In the genomic region with DNA sequence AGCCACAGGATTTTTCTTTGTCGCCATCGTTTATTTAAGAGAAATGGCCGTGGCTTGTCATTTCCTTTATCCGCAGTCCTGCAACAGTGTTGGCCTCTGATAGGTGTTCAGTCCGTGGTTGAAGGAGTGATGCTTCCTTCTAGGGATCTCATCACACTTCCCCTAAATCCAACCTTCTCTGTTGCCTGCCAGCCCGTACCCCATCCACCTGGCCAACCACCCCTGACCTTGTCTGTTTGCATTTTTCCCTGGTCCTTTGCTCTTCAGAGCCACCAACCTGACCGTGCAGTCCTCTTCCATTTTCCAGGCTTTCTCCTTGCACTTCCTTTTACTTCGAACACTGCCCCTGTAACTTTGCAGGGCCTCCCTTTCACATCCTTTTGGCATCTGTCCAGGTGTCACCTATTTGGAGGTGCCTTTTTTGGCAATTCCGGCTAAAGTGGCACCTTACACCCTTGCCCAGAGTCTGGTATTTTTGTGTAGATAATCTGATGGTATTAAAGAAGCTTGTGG, we compare ENCODE assay signal across 8 cellular contexts. TPM values are rescaled to one million over a fixed set of nuclear protein-coding genes. Genes with fewer than 3 reads are reported as not detected.
A peak's percentile ranks its signal among the peaks of the same experiment; 100 is the strongest.
DNase-seq lines count a peak whose midpoint lies in the region; ATAC-seq, FAIRE-seq and TF ChIP-seq lines count a peak whose summit lies in the region.

No MANE protein-coding gene starts in this region.

- CTCF ChIA-PET in HepG2 (lab: Yijun Ruan, JAX; ENCODE audit: low intra/inter-chr PET ratio, low total read pairs) = no interaction called here

- peaks cover 56% of the 10 kb centered on the region for H3K79me2 ChIP-seq in HepG2 (ENCODE audit: insufficient read depth, low read length)

- peak; percentile 15 for DNase-seq in activated CD4-positive, alpha-beta T cell treated with anti-CD3 and anti-CD28 coated beads, Interleukin-2, amount 50 U/mL, for 1 hour
- DNase-seq in activated CD4-positive, alpha-beta T cell treated with anti-CD3 and anti-CD28 coated beads for 1 hour = no peak
- DNase-seq in MV-4-11 (lab: John Stamatoyannopoulos, UW) = peak; percentile 35
- no peak for DNase-seq in astrocyte of the cerebellum (ENCODE audit: low read depth)
- no peak for DNase-seq in HepG2 (ENCODE audit: low spot score)
- no peak for DNase-seq in amygdala (lab: John Stamatoyannopoulos, UW)

- no peak for TF ChIP-seq CTCF in astrocyte of the cerebellum (IDR thresholded peaks at IDR 0.05; ENCODE audit: low read depth, low read length, missing control alignments)
- no peak for TF ChIP-seq CTCF in HepG2 (CRISPR knock-in tag; IDR thresholded peaks at IDR 0.05)

- ATAC-seq in HepG2 = no peak
- ATAC-seq in HG03354 (IDR thresholded peaks at IDR 0.05; ENCODE audit: poor library complexity, severe bottlenecking, unreplicated experiment) = no peak

- H3K27ac ChIP-seq in HepG2 (ENCODE audit: extremely low read length, insufficient read depth, low read length) (peak overlapping the region; percentile 98), urinary bladder (ENCODE audit: low read depth) (peak overlapping the region; percentile 90)

- intact Hi-C loops in HepG2 (cut with micrococcal nuclease; ENCODE audit: unreplicated experiment) = loop anchor here (1.0 to 2.0 kb wide), 2 partner anchors 41 to 82 kb away; a partner anchor contains a TSS

- H3K4me1 ChIP-seq in HepG2 (ENCODE audit: insufficient read depth, low read length) (peaks cover 59% of the 10 kb centered on the region), urinary bladder (ENCODE audit: insufficient read depth) (no peaks in the 10 kb centered on the region)

- in situ Hi-C loops in astrocyte of the cerebellum (cut with HindIII; ENCODE audit: low sequenced_read_pairs) = no loop called here
- in situ Hi-C loops in HepG2 (cut with HindIII; ENCODE audit: extremely low pct_ligation_motif_present, low pct_unique_long_range_greater_than_20kb) = loop anchor here (5.0 kb wide), 1 partner anchor 39 kb away; a partner anchor contains a TSS

- H3K4me3 ChIP-seq in astrocyte of the cerebellum (ENCODE audit: low read depth, low read length) (peak overlapping the region; percentile 95), HepG2 (replicated peaks in 1 of 3; ENCODE audit: insufficient read depth in 1 of 3, low read depth in 2 of 3, low read length in 3 of 3) (peak overlapping the region; percentile 79 to 95 (median 87)), urinary bladder (ENCODE audit: low read depth, low read length) (peak overlapping the region; percentile 71)

- POLR2A ChIA-PET in HepG2 (lab: Yijun Ruan, JAX) = interaction anchor here (0.7 to 1.0 kb wide), 2 partner anchors 8 to 41 kb away, joined by 4 read pairs; a partner anchor contains a TSS

- H3K9ac ChIP-seq in HepG2 (ENCODE audit: insufficient read depth, low read depth, low read length) = peak overlapping the region; percentile 100

- TF ChIP-seq POLR2A in HepG2 (IDR thresholded peaks at IDR 0.05; ENCODE audit: insufficient read depth in 1 of 2, low read depth in 2 of 2, low read length in 2 of 2) = peak in 1 of 2 experiments; percentile 24; a peak in 1 of 4 replicates

- 1% methylated on average over 9 of the region's 9 CpGs for WGBS in HepG2 (ENCODE audit: low lambda C conversion rate)
- WGBS in urinary bladder = 3% methylated on average over 9 of the region's 9 CpGs

- H4K20me1 ChIP-seq in HepG2 (ENCODE audit: insufficient read depth, low read length) = peaks cover 23% of the 10 kb centered on the region

- no peak for TF ChIP-seq EP300 in HepG2 (IDR thresholded peaks at IDR 0.05; ENCODE audit: low read depth in 2 of 2, low read length in 2 of 2)
- TF ChIP-seq EP300 in HepG2 (CRISPR knock-in tag; IDR thresholded peaks at IDR 0.05; ENCODE audit: borderline replicate concordance) = no peak

- H2AFZ ChIP-seq in HepG2 (ENCODE audit: low read length) = no peak overlapping the region

- H3K27me3 ChIP-seq in HepG2 (ENCODE audit: control insufficient read depth in 1 of 2, insufficient read depth in 2 of 2, low read length in 2 of 2) = no peaks in the 10 kb centered on the region; a peak in 1 of 5 replicates

- H3K36me3 ChIP-seq in HepG2 (replicated peaks in 1 of 2; ENCODE audit: control insufficient read depth in 1 of 2, insufficient read depth in 2 of 2, low read length in 2 of 2) (peaks cover 16 to 22% of the 10 kb centered on the region in 2 experiments), urinary bladder (ENCODE audit: insufficient read depth) (peaks cover 4% of the 10 kb centered on the region)

- no TSS peak for BruUV-seq in HepG2 (replicated peaks; lab: Mats Ljungman, UMichigan)

- H3K9me3 ChIP-seq in HepG2 (ENCODE audit: low read length) = no peaks in the 10 kb centered on the region

- peak overlapping the region; percentile 80 for H3K4me2 ChIP-seq in HepG2 (ENCODE audit: low read depth, low read length)

- FAIRE-seq in HepG2 (lab: Jason Lieb, UNC) = peak; percentile 40

- TF ChIP-seq RAD21 in HepG2 (CRISPR knock-in tag; IDR thresholded peaks at IDR 0.05) = no peak

RNA-seq across cellular contexts. Expression of a gene that starts 0.7 kb away (rescaled TPM):
- total RNA-seq in HepG2 (2016; rRNA removed; fragmentation: Illumina TruSeq; extraction: Trizol) (44.8 and 76.3 TPM in 2 replicates), urinary bladder (176 TPM)
- total RNA-seq in HepG2 (2016; cell fraction: cytosol; rRNA removed; fragmentation: Illumina TruSeq; extraction: Trizol; ENCODE audit: low read depth) = 2.9 and 3.1 TPM in 2 replicates
- total RNA-seq in HepG2 (2016; cell fraction: insoluble cytoplasmic fraction; rRNA removed; fragmentation: Illumina TruSeq; extraction: Trizol) = 40.9 and 72.0 TPM in 2 replicates
- total RNA-seq in HepG2 (2016; cell fraction: membrane; rRNA removed; fragmentation: Illumina TruSeq; extraction: Trizol) = 9.8 and 11.2 TPM in 2 replicates
- total RNA-seq in HepG2 (2016; cell fraction: nucleus; rRNA removed; fragmentation: Illumina TruSeq; extraction: Trizol) = 70.0 and 73.2 TPM in 2 replicates
- polyA plus RNA-seq in HepG2 (2011; rRNA removed) (14.5 and 15.3 TPM in 2 replicates), urinary bladder (0.85 TPM)
- 5.4 and 7.1 TPM in 2 replicates for polyA plus RNA-seq in HepG2 (2011; cell fraction: cytosol; rRNA removed)
- 22.5 and 28.5 TPM in 2 replicates for polyA plus RNA-seq in HepG2 (2011; cell fraction: nucleus; rRNA removed)
- 1.7 and 1.8 TPM in 2 replicates for polyA plus RNA-seq in HepG2 (2012)
- 0.02 TPM in 1 of 2 replicates, not detected in the other for polyA plus RNA-seq in HepG2 (2016; cell fraction: cytosol; fragmentation: Illumina TruSeq; extraction: Trizol; ENCODE audit: low read depth)
- polyA plus RNA-seq in HepG2 (2016; cell fraction: insoluble cytoplasmic fraction; fragmentation: Illumina TruSeq; extraction: Trizol; ENCODE audit: low read depth) = 1.0 and 1.3 TPM in 2 replicates
- polyA plus RNA-seq in HepG2 (2016; cell fraction: membrane; fragmentation: Illumina TruSeq; extraction: Trizol; ENCODE audit: low read depth) = 0.12 and 0.14 TPM in 2 replicates
- polyA plus RNA-seq in HepG2 (2016; cell fraction: nucleus; fragmentation: Illumina TruSeq; extraction: Trizol; ENCODE audit: insufficient read depth, low read depth) = 2.7 and 3.2 TPM in 2 replicates
- polyA minus RNA-seq in HepG2 (2011; rRNA and poly(A)+ RNA removed; ENCODE audit: low replicate concordance) = 113 and 142 TPM in 2 replicates
- 66.3 and 87.7 TPM in 2 replicates for polyA minus RNA-seq in HepG2 (2011; cell fraction: cytosol; rRNA and poly(A)+ RNA removed)
- 149 and 236 TPM in 2 replicates for polyA minus RNA-seq in HepG2 (2011; cell fraction: nucleus; rRNA and poly(A)+ RNA removed)

RNA-seq across cellular contexts. Expression of a gene that starts 39.3 kb away (rescaled TPM):
- total RNA-seq in HepG2 (2016; rRNA removed; fragmentation: Illumina TruSeq; extraction: Trizol) = 8.9 and 10.4 TPM in 2 replicates
- 0.62 and 0.81 TPM in 2 replicates for total RNA-seq in HepG2 (2016; cell fraction: cytosol; rRNA removed; fragmentation: Illumina TruSeq; extraction: Trizol; ENCODE audit: low read depth)
- 8.0 and 9.3 TPM in 2 replicates for total RNA-seq in HepG2 (2016; cell fraction: insoluble cytoplasmic fraction; rRNA removed; fragmentation: Illumina TruSeq; extraction: Trizol)
- total RNA-seq in HepG2 (2016; cell fraction: membrane; rRNA removed; fragmentation: Illumina TruSeq; extraction: Trizol) = 4.5 and 4.7 TPM in 2 replicates
- 5.9 and 6.1 TPM in 2 replicates for total RNA-seq in HepG2 (2016; cell fraction: nucleus; rRNA removed; fragmentation: Illumina TruSeq; extraction: Trizol)
- 2.1 and 2.5 TPM in 2 replicates for polyA plus RNA-seq in HepG2 (2011; rRNA removed)
- polyA plus RNA-seq in HepG2 (2011; cell fraction: cytosol; rRNA removed) = 1.0 and 1.6 TPM in 2 replicates
- 1.9 and 2.4 TPM in 2 replicates for polyA plus RNA-seq in HepG2 (2011; cell fraction: nucleus; rRNA removed)
- polyA plus RNA-seq in HepG2 (2012) = 1.3 and 1.8 TPM in 2 replicates
- polyA plus RNA-seq in HepG2 (2016; cell fraction: cytosol; fragmentation: Illumina TruSeq; extraction: Trizol; ENCODE audit: low read depth) = 0.15 TPM in 2 replicates
- 3.1 TPM in 2 replicates for polyA plus RNA-seq in HepG2 (2016; cell fraction: insoluble cytoplasmic fraction; fragmentation: Illumina TruSeq; extraction: Trizol; ENCODE audit: low read depth)
- 0.85 and 0.98 TPM in 2 replicates for polyA plus RNA-seq in HepG2 (2016; cell fraction: membrane; fragmentation: Illumina TruSeq; extraction: Trizol; ENCODE audit: low read depth)
- polyA plus RNA-seq in HepG2 (2016; cell fraction: nucleus; fragmentation: Illumina TruSeq; extraction: Trizol; ENCODE audit: insufficient read depth, low read depth) = 3.5 and 4.7 TPM in 2 replicates
- 4.9 and 6.1 TPM in 2 replicates for polyA minus RNA-seq in HepG2 (2011; rRNA and poly(A)+ RNA removed; ENCODE audit: low replicate concordance)
- polyA minus RNA-seq in HepG2 (2011; cell fraction: cytosol; rRNA and poly(A)+ RNA removed) = 4.7 and 6.4 TPM in 2 replicates
- polyA minus RNA-seq in HepG2 (2011; cell fraction: nucleus; rRNA and poly(A)+ RNA removed) = 6.3 and 11.8 TPM in 2 replicates
- total RNA-seq in urinary bladder = 25.4 TPM
- polyA plus RNA-seq in urinary bladder = 2.9 TPM

RNA-seq across cellular contexts. Expression of a gene that starts 40.5 kb away (rescaled TPM):
- total RNA-seq in HepG2 (2016; rRNA removed; fragmentation: Illumina TruSeq; extraction: Trizol) (12.8 and 21.8 TPM in 2 replicates), urinary bladder (48.0 TPM)
- 0.40 and 1.3 TPM in 2 replicates for total RNA-seq in HepG2 (2016; cell fraction: cytosol; rRNA removed; fragmentation: Illumina TruSeq; extraction: Trizol; ENCODE audit: low read depth)
- 12.7 and 22.7 TPM in 2 replicates for total RNA-seq in HepG2 (2016; cell fraction: insoluble cytoplasmic fraction; rRNA removed; fragmentation: Illumina TruSeq; extraction: Trizol)
- total RNA-seq in HepG2 (2016; cell fraction: membrane; rRNA removed; fragmentation: Illumina TruSeq; extraction: Trizol) = 4.1 and 4.5 TPM in 2 replicates
- 13.3 and 15.8 TPM in 2 replicates for total RNA-seq in HepG2 (2016; cell fraction: nucleus; rRNA removed; fragmentation: Illumina TruSeq; extraction: Trizol)
- polyA plus RNA-seq in HepG2 (2011; rRNA removed) (5.1 and 5.5 TPM in 2 replicates), urinary bladder (2.3 TPM)
- polyA plus RNA-seq in HepG2 (2011; cell fraction: cytosol; rRNA removed) = 2.4 and 3.2 TPM in 2 replicates
- 3.4 and 5.3 TPM in 2 replicates for polyA plus RNA-seq in HepG2 (2011; cell fraction: nucleus; rRNA removed)
- polyA plus RNA-seq in HepG2 (2012) = 1.8 and 2.0 TPM in 2 replicates
- 0.11 and 0.19 TPM in 2 replicates for polyA plus RNA-seq in HepG2 (2016; cell fraction: cytosol; fragmentation: Illumina TruSeq; extraction: Trizol; ENCODE audit: low read depth)
- 2.2 and 2.5 TPM in 2 replicates for polyA plus RNA-seq in HepG2 (2016; cell fraction: insoluble cytoplasmic fraction; fragmentation: Illumina TruSeq; extraction: Trizol; ENCODE audit: low read depth)
- 0.24 and 0.31 TPM in 2 replicates for polyA plus RNA-seq in HepG2 (2016; cell fraction: membrane; fragmentation: Illumina TruSeq; extraction: Trizol; ENCODE audit: low read depth)
- 3.3 and 3.4 TPM in 2 replicates for polyA plus RNA-seq in HepG2 (2016; cell fraction: nucleus; fragmentation: Illumina TruSeq; extraction: Trizol; ENCODE audit: insufficient read depth, low read depth)
- 13.1 and 29.1 TPM in 2 replicates for polyA minus RNA-seq in HepG2 (2011; rRNA and poly(A)+ RNA removed; ENCODE audit: low replicate concordance)
- 23.1 and 27.6 TPM in 2 replicates for polyA minus RNA-seq in HepG2 (2011; cell fraction: cytosol; rRNA and poly(A)+ RNA removed)
- polyA minus RNA-seq in HepG2 (2011; cell fraction: nucleus; rRNA and poly(A)+ RNA removed) = 22.1 and 35.3 TPM in 2 replicates

RNA-seq across cellular contexts. Expression of a gene that starts 50.1 kb away (rescaled TPM):
- total RNA-seq in HepG2 (2016; rRNA removed; fragmentation: Illumina TruSeq; extraction: Trizol) (0.46 TPM in 1 of 2 replicates, not detected in the other), urinary bladder (0.74 TPM)
- 0.35 TPM in 1 of 2 replicates, not detected in the other for total RNA-seq in HepG2 (2016; cell fraction: cytosol; rRNA removed; fragmentation: Illumina TruSeq; extraction: Trizol; ENCODE audit: low read depth)
- total RNA-seq in HepG2 (2016; cell fraction: insoluble cytoplasmic fraction; rRNA removed; fragmentation: Illumina TruSeq; extraction: Trizol) = 0.19 and 0.61 TPM in 2 replicates
- total RNA-seq in HepG2 (2016; cell fraction: membrane; rRNA removed; fragmentation: Illumina TruSeq; extraction: Trizol) = 0.34 TPM in 1 of 2 replicates, not detected in the other
- total RNA-seq in HepG2 (2016; cell fraction: nucleus; rRNA removed; fragmentation: Illumina TruSeq; extraction: Trizol) = not detected in 2 replicates
- polyA plus RNA-seq in HepG2 (2011; rRNA removed) (0.65 and 0.86 TPM in 2 replicates), urinary bladder (0.73 TPM)
- polyA plus RNA-seq in HepG2 (2011; cell fraction: cytosol; rRNA removed) = 0.50 and 0.60 TPM in 2 replicates
- 0.87 and 1.6 TPM in 2 replicates for polyA plus RNA-seq in HepG2 (2011; cell fraction: nucleus; rRNA removed)
- polyA plus RNA-seq in HepG2 (2012) = 0.58 and 0.80 TPM in 2 replicates
- polyA plus RNA-seq in HepG2 (2016; cell fraction: cytosol; fragmentation: Illumina TruSeq; extraction: Trizol; ENCODE audit: low read depth) = 0.32 and 0.35 TPM in 2 replicates
- 0.31 and 0.44 TPM in 2 replicates for polyA plus RNA-seq in HepG2 (2016; cell fraction: insoluble cytoplasmic fraction; fragmentation: Illumina TruSeq; extraction: Trizol; ENCODE audit: low read depth)
- 0.26 and 0.43 TPM in 2 replicates for polyA plus RNA-seq in HepG2 (2016; cell fraction: membrane; fragmentation: Illumina TruSeq; extraction: Trizol; ENCODE audit: low read depth)
- polyA plus RNA-seq in HepG2 (2016; cell fraction: nucleus; fragmentation: Illumina TruSeq; extraction: Trizol; ENCODE audit: insufficient read depth, low read depth) = 1.5 TPM in 1 of 2 replicates, not detected in the other
- polyA minus RNA-seq in HepG2 (2011; rRNA and poly(A)+ RNA removed; ENCODE audit: low replicate concordance) = 0.14 and 0.68 TPM in 2 replicates
- not detected in 2 replicates for polyA minus RNA-seq in HepG2 (2011; cell fraction: cytosol; rRNA and poly(A)+ RNA removed)
- 0.25 and 0.77 TPM in 2 replicates for polyA minus RNA-seq in HepG2 (2011; cell fraction: nucleus; rRNA and poly(A)+ RNA removed)

Comparison
In these comparisons a context has a peak if more than half of its experiments do, and no peak if none do; other contexts are left out.
1. DNase-seq: peak in activated CD4-positive, alpha-beta T cell treated with anti-CD3 and anti-CD28 coated beads, Interleukin-2, amount 50 U/mL, for 1 hour (single experiment) and MV-4-11 (single experiment); none in activated CD4-positive, alpha-beta T cell treated with anti-CD3 and anti-CD28 coated beads for 1 hour (single experiment), astrocyte of the cerebellum (single experiment), HepG2 (single experiment) and amygdala (0 of 56).
2. Peak in every context shown above with its lines, with median percentiles within 50 percentile points of each other: H3K4me3 ChIP-seq.